8 cellular contexts compared by ENCODE assay signal in the genomic region with DNA sequence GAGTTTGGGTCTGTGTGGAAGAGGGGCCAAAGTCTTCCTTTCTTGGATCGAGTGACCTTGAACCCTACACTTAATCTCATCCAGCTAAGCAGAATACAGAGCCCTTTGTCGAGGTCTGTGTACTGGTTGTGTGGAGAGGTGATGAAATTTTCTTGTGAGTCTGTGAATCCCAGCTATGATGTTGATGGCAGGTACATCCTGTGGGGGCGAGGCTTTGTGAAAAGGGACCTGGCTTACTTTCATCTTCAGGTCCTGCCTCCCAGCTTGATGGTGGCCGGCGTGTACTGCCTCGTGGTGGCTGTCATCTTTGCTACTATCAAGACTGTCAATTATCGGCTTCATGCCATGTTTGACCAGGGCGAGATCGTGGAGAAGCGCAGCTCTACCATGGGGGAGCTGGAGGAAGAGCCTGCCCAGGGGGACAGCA. TPM values are rescaled to one million over a fixed set of nuclear protein-coding genes. Genes with fewer than 3 reads are reported as not detected.
A peak's percentile ranks its signal among the peaks of the same experiment; 100 is the strongest.
DNase-seq lines count a peak whose midpoint lies in the region; ATAC-seq, FAIRE-seq and TF ChIP-seq lines count a peak whose summit lies in the region.

No MANE protein-coding gene starts in this region.

- H3K9me3 ChIP-seq in HepG2 (ENCODE audit: low read length), result no peaks in the 10 kb centered on the region
- H3K9me3 ChIP-seq in testis, result no peaks in the 10 kb centered on the region

- TF ChIP-seq CTCF in HepG2 (CRISPR knock-in tag; IDR thresholded peaks at IDR 0.05) (no peak), testis (IDR thresholded peaks at IDR 0.05) (no peak)

- peak; percentile 88 for FAIRE-seq in HepG2 (lab: Jason Lieb, UNC)

- CTCF ChIA-PET in activated CD4-positive, alpha-beta T cell treated with anti-CD3 and anti-CD28 coated beads for 36 hours (lab: Charles Lee), result interaction anchor here (0.7 to 0.8 kb wide), 4 partner anchors 10 to 35 kb away, joined by 3 to 5 read pairs (median 3); partner anchors contain the start of gene SIPA1
- CTCF ChIA-PET in HepG2 (lab: Yijun Ruan, JAX; ENCODE audit: low intra/inter-chr PET ratio, low total read pairs), result no interaction called here

- WGBS in HepG2 (ENCODE audit: low lambda C conversion rate), result 10% methylated on average over 10 of the region's 10 CpGs
- 33 to 55% methylated on average over 10 of the region's 10 CpGs for WGBS in testis, 2 donors

- in situ Hi-C loops in HepG2 (cut with HindIII; ENCODE audit: extremely low pct_ligation_motif_present, low pct_unique_long_range_greater_than_20kb) (no loop called here), KBM-7 (cut with MboI; ENCODE audit: low pct_unique_long_range_greater_than_20kb, low sequenced_read_pairs) (no loop called here)

- TF ChIP-seq EP300 in HepG2 (IDR thresholded peaks at IDR 0.05; ENCODE audit: low read depth in 2 of 2, low read length in 2 of 2) (peak in 1 of 2 experiments; percentile 44; a peak in 1 of 4 replicates), HepG2 (CRISPR knock-in tag; IDR thresholded peaks at IDR 0.05; ENCODE audit: borderline replicate concordance) (no peak)

- peak overlapping the region; percentile 88 for H3K9ac ChIP-seq in HepG2 (ENCODE audit: insufficient read depth, low read depth, low read length)

- H3K27ac ChIP-seq in HepG2 (ENCODE audit: extremely low read length, insufficient read depth, low read length), result peak overlapping the region; percentile 92
- H3K27ac ChIP-seq in testis, result peak overlapping the region in 1 of 2 donors; percentile 78

- H3K36me3 ChIP-seq in HepG2 (replicated peaks in 1 of 2; ENCODE audit: control insufficient read depth in 1 of 2, insufficient read depth in 2 of 2, low read length in 2 of 2), result peaks cover 15 to 40% of the 10 kb centered on the region in 2 experiments; a peak in 4 of 5 replicates
- H3K36me3 ChIP-seq in testis (ENCODE audit: low read depth, missing control alignments), result no peaks in the 10 kb centered on the region

- TF ChIP-seq POLR2A in HepG2 (IDR thresholded peaks at IDR 0.05; ENCODE audit: insufficient read depth in 1 of 2, low read depth in 2 of 2, low read length in 2 of 2), result peak in 1 of 2 experiments; percentile 85; a peak in 2 of 4 replicates
- TF ChIP-seq POLR2A in testis (IDR thresholded peaks at IDR 0.05), result no peak

- H3K27me3 ChIP-seq in HepG2 (ENCODE audit: control insufficient read depth in 1 of 2, insufficient read depth in 2 of 2, low read length in 2 of 2) (no peaks in the 10 kb centered on the region; a peak in 1 of 5 replicates), testis (no peaks in the 10 kb centered on the region)

- DNase-seq in activated CD4-positive, alpha-beta T cell treated with anti-CD3 and anti-CD28 coated beads for 36 hours, result peak; percentile 60
- DNase-seq in activated CD4-positive, alpha-beta T cell treated with anti-CD3 and anti-CD28 coated beads for 4 hours, result no peak
- DNase-seq in activated naive CD8-positive, alpha-beta T cell treated with anti-CD3 and anti-CD28 coated beads, Interleukin-2, amount 10 ng/mL, durations not matched to agents 7 days and 5 days, result no peak
- DNase-seq in HepG2 (ENCODE audit: low spot score) (peak; percentile 92), testis (no peak), NCI-H1930 (lab: John Stamatoyannopoulos, UW) (no peak), KBM-7 (no peak), OCI-M1 (lab: John Stamatoyannopoulos, UW) (no peak)

- peak overlapping the region; percentile 90 for H3K27ac Mint-ChIP-seq in activated CD4-positive, alpha-beta T cell treated with anti-CD3 and anti-CD28 coated beads for 36 hours
- H3K27ac Mint-ChIP-seq in activated naive CD8-positive, alpha-beta T cell treated with anti-CD3 and anti-CD28 coated beads, Interleukin-2, amount 10 ng/mL, durations not matched to agents 7 days and 5 days, result peak overlapping the region; percentile 94

- peaks cover 21% of the 10 kb centered on the region; the same call in 1 of the 2 replicates for H4K20me1 ChIP-seq in HepG2 (ENCODE audit: insufficient read depth, low read length)

- H3K4me1 Mint-ChIP-seq in activated CD4-positive, alpha-beta T cell treated with anti-CD3 and anti-CD28 coated beads for 36 hours, result peaks cover 27% of the 10 kb centered on the region
- peaks cover 20% of the 10 kb centered on the region for H3K4me1 Mint-ChIP-seq in activated naive CD8-positive, alpha-beta T cell treated with anti-CD3 and anti-CD28 coated beads, Interleukin-2, amount 10 ng/mL, durations not matched to agents 7 days and 5 days

- H3K4me3 ChIP-seq in HepG2 (replicated peaks in 1 of 3; ENCODE audit: insufficient read depth in 1 of 3, low read depth in 2 of 3, low read length in 3 of 3) (peak overlapping the region; percentile 86 to 90 (median 87)), testis (peak overlapping the region; percentile 73 to 83)

- peaks cover 48% of the 10 kb centered on the region for H3K79me2 ChIP-seq in HepG2 (ENCODE audit: insufficient read depth, low read length)

- peak overlapping the region; percentile 93 for H3K4me3 Mint-ChIP-seq in activated CD4-positive, alpha-beta T cell treated with anti-CD3 and anti-CD28 coated beads for 36 hours
- peak overlapping the region; percentile 97 for H3K4me3 Mint-ChIP-seq in activated naive CD8-positive, alpha-beta T cell treated with anti-CD3 and anti-CD28 coated beads, Interleukin-2, amount 10 ng/mL, durations not matched to agents 7 days and 5 days

- BruUV-seq in HepG2 (replicated peaks; lab: Mats Ljungman, UMichigan), result no TSS peak

- H3K4me1 ChIP-seq in HepG2 (ENCODE audit: insufficient read depth, low read length), result peaks cover 34% of the 10 kb centered on the region
- H3K4me1 ChIP-seq in testis, result peaks cover 34% of the 10 kb centered on the region

- TF ChIP-seq RAD21 in HepG2 (CRISPR knock-in tag; IDR thresholded peaks at IDR 0.05), result no peak

- intact Hi-C loops in activated CD4-positive, alpha-beta T cell treated with anti-CD3 and anti-CD28 coated beads for 36 hours (cut with DNase I, micrococcal nuclease), result no loop called here
- intact Hi-C loops in HepG2 (cut with micrococcal nuclease; ENCODE audit: unreplicated experiment) (no loop called here), testis (cut with DNase I; ENCODE audit: low total_unique reads) (no loop called here)

- H3K36me3 Mint-ChIP-seq in activated CD4-positive, alpha-beta T cell treated with anti-CD3 and anti-CD28 coated beads for 36 hours (ENCODE audit: low read depth), result peaks cover 47% of the 10 kb centered on the region
- H3K36me3 Mint-ChIP-seq in activated naive CD8-positive, alpha-beta T cell treated with anti-CD3 and anti-CD28 coated beads, Interleukin-2, amount 10 ng/mL, durations not matched to agents 7 days and 5 days, result peaks cover 15% of the 10 kb centered on the region

- ATAC-seq in activated CD4-positive, alpha-beta T cell treated with anti-CD3 and anti-CD28 coated beads for 36 hours, result no peak
- ATAC-seq in activated naive CD8-positive, alpha-beta T cell treated with anti-CD3 and anti-CD28 coated beads, Interleukin-2, amount 10 ng/mL, durations not matched to agents 7 days and 5 days (ENCODE audit: low read depth), result no peak
- peak; percentile 7 for ATAC-seq in HepG2

- H2AFZ ChIP-seq in HepG2 (ENCODE audit: low read length), result no peak overlapping the region

- no peaks in the 10 kb centered on the region for H3K27me3 Mint-ChIP-seq in activated CD4-positive, alpha-beta T cell treated with anti-CD3 and anti-CD28 coated beads for 36 hours
- no peaks in the 10 kb centered on the region for H3K27me3 Mint-ChIP-seq in activated naive CD8-positive, alpha-beta T cell treated with anti-CD3 and anti-CD28 coated beads, Interleukin-2, amount 10 ng/mL, durations not matched to agents 7 days and 5 days

- H3K4me2 ChIP-seq in HepG2 (ENCODE audit: low read depth, low read length), result peak overlapping the region; percentile 77

- POLR2A ChIA-PET in activated CD4-positive, alpha-beta T cell treated with anti-CD3 and anti-CD28 coated beads for 36 hours (lab: Charles Lee), result no interaction called here
- POLR2A ChIA-PET in activated naive CD8-positive, alpha-beta T cell treated with anti-CD3 and anti-CD28 coated beads, Interleukin-2, amount 10 ng/mL, durations not matched to agents 7 days and 5 days (lab: Charles Lee), result interaction anchor here (0.7 to 4.6 kb wide), 9 partner anchors 9 to 242 kb away, joined by 3 to 25 read pairs (median 4); partner anchors contain the start of genes EHBP1L1, FAM89B and SIPA1
- POLR2A ChIA-PET in HepG2 (lab: Yijun Ruan, JAX), result interaction anchor here (0.6 to 2.7 kb wide), 27 partner anchors 10 to 451 kb away, joined by 3 to 45 read pairs (median 4); partner anchors contain the start of genes KAT5, MUS81, SIPA1 and TIGD3

- no peaks in the 10 kb centered on the region for H3K9me3 Mint-ChIP-seq in activated CD4-positive, alpha-beta T cell treated with anti-CD3 and anti-CD28 coated beads for 36 hours (ENCODE audit: low read depth)
- no peaks in the 10 kb centered on the region for H3K9me3 Mint-ChIP-seq in activated naive CD8-positive, alpha-beta T cell treated with anti-CD3 and anti-CD28 coated beads, Interleukin-2, amount 10 ng/mL, durations not matched to agents 7 days and 5 days

RNA-seq across cellular contexts. Expression of gene PCNX3, which starts 1.0 kb away (rescaled TPM):
- 10 to 100 TPM; 27.9 to 30.7 TPM for total RNA-seq in activated CD4-positive, alpha-beta T cell treated with anti-CD3 and anti-CD28 coated beads for 36 hours
- 10 to 100 TPM; 57.2 to 60.2 TPM for total RNA-seq in activated naive CD8-positive, alpha-beta T cell treated with anti-CD3 and anti-CD28 coated beads, Interleukin-2, amount 10 ng/mL, durations not matched to agents 7 days and 5 days
- 14.5 and 23.0 TPM in 2 replicates for total RNA-seq in HepG2 (2016; rRNA removed; fragmentation: Illumina TruSeq; extraction: Trizol)
- 8.5 and 8.7 TPM in 2 replicates for total RNA-seq in HepG2 (2016; cell fraction: cytosol; rRNA removed; fragmentation: Illumina TruSeq; extraction: Trizol; ENCODE audit: low read depth)
- 12.2 and 22.7 TPM in 2 replicates for total RNA-seq in HepG2 (2016; cell fraction: insoluble cytoplasmic fraction; rRNA removed; fragmentation: Illumina TruSeq; extraction: Trizol)
- total RNA-seq in HepG2 (2016; cell fraction: membrane; rRNA removed; fragmentation: Illumina TruSeq; extraction: Trizol), result 9.3 and 9.7 TPM in 2 replicates
- total RNA-seq in HepG2 (2016; cell fraction: nucleus; rRNA removed; fragmentation: Illumina TruSeq; extraction: Trizol), result 26.0 and 33.8 TPM in 2 replicates
- 16.2 and 23.1 TPM in 2 replicates for polyA plus RNA-seq in HepG2 (2011; rRNA removed)
- polyA plus RNA-seq in HepG2 (2011; cell fraction: cytosol; rRNA removed), result 12.7 and 17.1 TPM in 2 replicates
- 99.5 and 123 TPM in 2 replicates for polyA plus RNA-seq in HepG2 (2011; cell fraction: nucleus; rRNA removed)
- 14.4 and 24.5 TPM in 2 replicates for polyA plus RNA-seq in HepG2 (2012)
- 4.3 and 4.9 TPM in 2 replicates for polyA plus RNA-seq in HepG2 (2016; cell fraction: cytosol; fragmentation: Illumina TruSeq; extraction: Trizol; ENCODE audit: low read depth)
- polyA plus RNA-seq in HepG2 (2016; cell fraction: insoluble cytoplasmic fraction; fragmentation: Illumina TruSeq; extraction: Trizol; ENCODE audit: low read depth), result 14.3 and 21.7 TPM in 2 replicates
- polyA plus RNA-seq in HepG2 (2016; cell fraction: membrane; fragmentation: Illumina TruSeq; extraction: Trizol; ENCODE audit: low read depth), result 5.8 and 6.9 TPM in 2 replicates
- polyA plus RNA-seq in HepG2 (2016; cell fraction: nucleus; fragmentation: Illumina TruSeq; extraction: Trizol; ENCODE audit: insufficient read depth, low read depth), result 68.2 and 73.5 TPM in 2 replicates
- 35.6 and 67.6 TPM in 2 replicates for polyA minus RNA-seq in HepG2 (2011; rRNA and poly(A)+ RNA removed; ENCODE audit: low replicate concordance)
- polyA minus RNA-seq in HepG2 (2011; cell fraction: cytosol; rRNA and poly(A)+ RNA removed), result 23.3 and 27.8 TPM in 2 replicates
- 32.3 and 32.8 TPM in 2 replicates for polyA minus RNA-seq in HepG2 (2011; cell fraction: nucleus; rRNA and poly(A)+ RNA removed)
- total RNA-seq in testis, result 10 to 100 TPM; 78.4 to 87.6 TPM
- polyA plus RNA-seq in testis (ENCODE audit: insufficient read depth, low read depth, low replicate concordance), result 61.4 TPM

RNA-seq across cellular contexts. Expression of gene MAP3K11, which starts 2.6 kb away (rescaled TPM):
- 10 to 100 TPM; 47.4 to 54.3 TPM for total RNA-seq in activated CD4-positive, alpha-beta T cell treated with anti-CD3 and anti-CD28 coated beads for 36 hours
- 10 to 100 TPM; 69.9 to 73.1 TPM for total RNA-seq in activated naive CD8-positive, alpha-beta T cell treated with anti-CD3 and anti-CD28 coated beads, Interleukin-2, amount 10 ng/mL, durations not matched to agents 7 days and 5 days
- total RNA-seq in HepG2 (2016; rRNA removed; fragmentation: Illumina TruSeq; extraction: Trizol) (35.6 and 51.5 TPM in 2 replicates), testis (10 to 100 TPM; 68.4 to 75.7 TPM)
- 9.8 and 11.0 TPM in 2 replicates for total RNA-seq in HepG2 (2016; cell fraction: cytosol; rRNA removed; fragmentation: Illumina TruSeq; extraction: Trizol; ENCODE audit: low read depth)
- 28.4 and 51.3 TPM in 2 replicates for total RNA-seq in HepG2 (2016; cell fraction: insoluble cytoplasmic fraction; rRNA removed; fragmentation: Illumina TruSeq; extraction: Trizol)
- 23.9 and 24.4 TPM in 2 replicates for total RNA-seq in HepG2 (2016; cell fraction: membrane; rRNA removed; fragmentation: Illumina TruSeq; extraction: Trizol)
- 38.3 and 44.6 TPM in 2 replicates for total RNA-seq in HepG2 (2016; cell fraction: nucleus; rRNA removed; fragmentation: Illumina TruSeq; extraction: Trizol)
- polyA plus RNA-seq in HepG2 (2011; rRNA removed) (35.9 and 54.6 TPM in 2 replicates), testis (ENCODE audit: insufficient read depth, low read depth, low replicate concordance) (40.7 TPM)
- 29.9 and 43.3 TPM in 2 replicates for polyA plus RNA-seq in HepG2 (2011; cell fraction: cytosol; rRNA removed)
- polyA plus RNA-seq in HepG2 (2011; cell fraction: nucleus; rRNA removed), result 105 and 109 TPM in 2 replicates
- polyA plus RNA-seq in HepG2 (2012), result 41.6 and 47.6 TPM in 2 replicates
- 10.0 and 10.8 TPM in 2 replicates for polyA plus RNA-seq in HepG2 (2016; cell fraction: cytosol; fragmentation: Illumina TruSeq; extraction: Trizol; ENCODE audit: low read depth)
- polyA plus RNA-seq in HepG2 (2016; cell fraction: insoluble cytoplasmic fraction; fragmentation: Illumina TruSeq; extraction: Trizol; ENCODE audit: low read depth), result 43.2 and 55.5 TPM in 2 replicates
- polyA plus RNA-seq in HepG2 (2016; cell fraction: membrane; fragmentation: Illumina TruSeq; extraction: Trizol; ENCODE audit: low read depth), result 24.5 and 29.1 TPM in 2 replicates
- polyA plus RNA-seq in HepG2 (2016; cell fraction: nucleus; fragmentation: Illumina TruSeq; extraction: Trizol; ENCODE audit: insufficient read depth, low read depth), result 98.1 and 107 TPM in 2 replicates
- polyA minus RNA-seq in HepG2 (2011; rRNA and poly(A)+ RNA removed; ENCODE audit: low replicate concordance), result 59.8 and 117 TPM in 2 replicates
- 35.9 and 41.2 TPM in 2 replicates for polyA minus RNA-seq in HepG2 (2011; cell fraction: cytosol; rRNA and poly(A)+ RNA removed)
- 61.7 and 76.1 TPM in 2 replicates for polyA minus RNA-seq in HepG2 (2011; cell fraction: nucleus; rRNA and poly(A)+ RNA removed)

RNA-seq across cellular contexts. Expression of gene KCNK7, which starts 21.0 kb away (rescaled TPM):
- total RNA-seq in activated CD4-positive, alpha-beta T cell treated with anti-CD3 and anti-CD28 coated beads for 36 hours, result under 1 TPM; 0.27 to 0.37 TPM
- 1 to 10 TPM in 1 of 2 experiments, under 1 TPM in 1; 0.96 to 1.0 TPM for total RNA-seq in activated naive CD8-positive, alpha-beta T cell treated with anti-CD3 and anti-CD28 coated beads, Interleukin-2, amount 10 ng/mL, durations not matched to agents 7 days and 5 days
- total RNA-seq in HepG2 (2016; rRNA removed; fragmentation: Illumina TruSeq; extraction: Trizol) (not detected in 2 replicates), testis (1 to 10 TPM in 1 of 2 donors, under 1 TPM in 1; 0.99 to 2.5 TPM)
- total RNA-seq in HepG2 (2016; cell fraction: cytosol; rRNA removed; fragmentation: Illumina TruSeq; extraction: Trizol; ENCODE audit: low read depth), result not detected in 2 replicates
- total RNA-seq in HepG2 (2016; cell fraction: insoluble cytoplasmic fraction; rRNA removed; fragmentation: Illumina TruSeq; extraction: Trizol), result not detected in 2 replicates
- not detected in 2 replicates for total RNA-seq in HepG2 (2016; cell fraction: membrane; rRNA removed; fragmentation: Illumina TruSeq; extraction: Trizol)
- 1.2 TPM in 1 of 2 replicates, not detected in the other for total RNA-seq in HepG2 (2016; cell fraction: nucleus; rRNA removed; fragmentation: Illumina TruSeq; extraction: Trizol)
- polyA plus RNA-seq in HepG2 (2011; rRNA removed) (0.11 and 0.14 TPM in 2 replicates), testis (ENCODE audit: insufficient read depth, low read depth, low replicate concordance) (0.26 TPM)
- polyA plus RNA-seq in HepG2 (2011; cell fraction: cytosol; rRNA removed), result 0.04 TPM in 1 of 2 replicates, not detected in the other
- 0.69 and 0.97 TPM in 2 replicates for polyA plus RNA-seq in HepG2 (2011; cell fraction: nucleus; rRNA removed)
- polyA plus RNA-seq in HepG2 (2012), result 0.28 TPM in 1 of 2 replicates, not detected in the other
- not detected in 2 replicates for polyA plus RNA-seq in HepG2 (2016; cell fraction: cytosol; fragmentation: Illumina TruSeq; extraction: Trizol; ENCODE audit: low read depth)
- polyA plus RNA-seq in HepG2 (2016; cell fraction: insoluble cytoplasmic fraction; fragmentation: Illumina TruSeq; extraction: Trizol; ENCODE audit: low read depth), result not detected in 2 replicates
- polyA plus RNA-seq in HepG2 (2016; cell fraction: membrane; fragmentation: Illumina TruSeq; extraction: Trizol; ENCODE audit: low read depth), result not detected in 2 replicates
- 0.38 and 0.77 TPM in 2 replicates for polyA plus RNA-seq in HepG2 (2016; cell fraction: nucleus; fragmentation: Illumina TruSeq; extraction: Trizol; ENCODE audit: insufficient read depth, low read depth)
- polyA minus RNA-seq in HepG2 (2011; rRNA and poly(A)+ RNA removed; ENCODE audit: low replicate concordance), result 0.33 and 0.90 TPM in 2 replicates
- polyA minus RNA-seq in HepG2 (2011; cell fraction: cytosol; rRNA and poly(A)+ RNA removed), result not detected in 2 replicates
- 0.75 and 1.2 TPM in 2 replicates for polyA minus RNA-seq in HepG2 (2011; cell fraction: nucleus; rRNA and poly(A)+ RNA removed)

RNA-seq across cellular contexts. Expression of gene SIPA1, which starts 21.3 kb away (rescaled TPM):
- 100 to 1,000 TPM; 181 to 202 TPM for total RNA-seq in activated CD4-positive, alpha-beta T cell treated with anti-CD3 and anti-CD28 coated beads for 36 hours
- 100 to 1,000 TPM; 245 to 266 TPM for total RNA-seq in activated naive CD8-positive, alpha-beta T cell treated with anti-CD3 and anti-CD28 coated beads, Interleukin-2, amount 10 ng/mL, durations not matched to agents 7 days and 5 days
- total RNA-seq in HepG2 (2016; rRNA removed; fragmentation: Illumina TruSeq; extraction: Trizol), result 5.4 and 5.8 TPM in 2 replicates
- 2.4 and 2.5 TPM in 2 replicates for total RNA-seq in HepG2 (2016; cell fraction: cytosol; rRNA removed; fragmentation: Illumina TruSeq; extraction: Trizol; ENCODE audit: low read depth)
- 5.0 and 7.9 TPM in 2 replicates for total RNA-seq in HepG2 (2016; cell fraction: insoluble cytoplasmic fraction; rRNA removed; fragmentation: Illumina TruSeq; extraction: Trizol)
- total RNA-seq in HepG2 (2016; cell fraction: membrane; rRNA removed; fragmentation: Illumina TruSeq; extraction: Trizol), result 5.1 and 6.5 TPM in 2 replicates
- total RNA-seq in HepG2 (2016; cell fraction: nucleus; rRNA removed; fragmentation: Illumina TruSeq; extraction: Trizol), result 4.5 and 6.8 TPM in 2 replicates
- 7.7 and 9.1 TPM in 2 replicates for polyA plus RNA-seq in HepG2 (2011; rRNA removed)
- polyA plus RNA-seq in HepG2 (2011; cell fraction: cytosol; rRNA removed), result 4.1 and 8.2 TPM in 2 replicates
- 29.6 and 37.0 TPM in 2 replicates for polyA plus RNA-seq in HepG2 (2011; cell fraction: nucleus; rRNA removed)
- 4.6 and 5.8 TPM in 2 replicates for polyA plus RNA-seq in HepG2 (2012)
- polyA plus RNA-seq in HepG2 (2016; cell fraction: cytosol; fragmentation: Illumina TruSeq; extraction: Trizol; ENCODE audit: low read depth), result 2.6 and 2.8 TPM in 2 replicates
- 4.1 and 5.0 TPM in 2 replicates for polyA plus RNA-seq in HepG2 (2016; cell fraction: insoluble cytoplasmic fraction; fragmentation: Illumina TruSeq; extraction: Trizol; ENCODE audit: low read depth)
- polyA plus RNA-seq in HepG2 (2016; cell fraction: membrane; fragmentation: Illumina TruSeq; extraction: Trizol; ENCODE audit: low read depth), result 4.4 and 5.1 TPM in 2 replicates
- 10.2 and 11.1 TPM in 2 replicates for polyA plus RNA-seq in HepG2 (2016; cell fraction: nucleus; fragmentation: Illumina TruSeq; extraction: Trizol; ENCODE audit: insufficient read depth, low read depth)
- 33.6 and 36.0 TPM in 2 replicates for polyA minus RNA-seq in HepG2 (2011; rRNA and poly(A)+ RNA removed; ENCODE audit: low replicate concordance)
- polyA minus RNA-seq in HepG2 (2011; cell fraction: cytosol; rRNA and poly(A)+ RNA removed), result 9.0 and 11.6 TPM in 2 replicates
- 6.8 and 10.8 TPM in 2 replicates for polyA minus RNA-seq in HepG2 (2011; cell fraction: nucleus; rRNA and poly(A)+ RNA removed)
- total RNA-seq in testis, result 10 to 100 TPM; 15.2 to 23.5 TPM
- 29.0 TPM for polyA plus RNA-seq in testis (ENCODE audit: insufficient read depth, low read depth, low replicate concordance)

RNA-seq across cellular contexts. Expression of gene EHBP1L1, which starts 40.7 kb away (rescaled TPM):
- total RNA-seq in activated CD4-positive, alpha-beta T cell treated with anti-CD3 and anti-CD28 coated beads for 36 hours, result 10 to 100 TPM; 88.3 to 98.8 TPM
- total RNA-seq in activated naive CD8-positive, alpha-beta T cell treated with anti-CD3 and anti-CD28 coated beads, Interleukin-2, amount 10 ng/mL, durations not matched to agents 7 days and 5 days, result 100 to 1,000 TPM; 118 to 120 TPM
- 5.4 and 10.6 TPM in 2 replicates for total RNA-seq in HepG2 (2016; rRNA removed; fragmentation: Illumina TruSeq; extraction: Trizol)
- total RNA-seq in HepG2 (2016; cell fraction: cytosol; rRNA removed; fragmentation: Illumina TruSeq; extraction: Trizol; ENCODE audit: low read depth), result 2.5 and 2.6 TPM in 2 replicates
- total RNA-seq in HepG2 (2016; cell fraction: insoluble cytoplasmic fraction; rRNA removed; fragmentation: Illumina TruSeq; extraction: Trizol), result 3.9 and 9.7 TPM in 2 replicates
- 3.4 TPM in 2 replicates for total RNA-seq in HepG2 (2016; cell fraction: membrane; rRNA removed; fragmentation: Illumina TruSeq; extraction: Trizol)
- 7.8 and 8.4 TPM in 2 replicates for total RNA-seq in HepG2 (2016; cell fraction: nucleus; rRNA removed; fragmentation: Illumina TruSeq; extraction: Trizol)
- 8.3 and 14.4 TPM in 2 replicates for polyA plus RNA-seq in HepG2 (2011; rRNA removed)
- 7.1 and 10.0 TPM in 2 replicates for polyA plus RNA-seq in HepG2 (2011; cell fraction: cytosol; rRNA removed)
- polyA plus RNA-seq in HepG2 (2011; cell fraction: nucleus; rRNA removed), result 74.9 and 85.5 TPM in 2 replicates
- 9.8 and 10.7 TPM in 2 replicates for polyA plus RNA-seq in HepG2 (2012)
- polyA plus RNA-seq in HepG2 (2016; cell fraction: cytosol; fragmentation: Illumina TruSeq; extraction: Trizol; ENCODE audit: low read depth), result 0.58 and 0.94 TPM in 2 replicates
- polyA plus RNA-seq in HepG2 (2016; cell fraction: insoluble cytoplasmic fraction; fragmentation: Illumina TruSeq; extraction: Trizol; ENCODE audit: low read depth), result 4.6 and 5.1 TPM in 2 replicates
- polyA plus RNA-seq in HepG2 (2016; cell fraction: membrane; fragmentation: Illumina TruSeq; extraction: Trizol; ENCODE audit: low read depth), result 0.79 and 1.3 TPM in 2 replicates
- polyA plus RNA-seq in HepG2 (2016; cell fraction: nucleus; fragmentation: Illumina TruSeq; extraction: Trizol; ENCODE audit: insufficient read depth, low read depth), result 27.0 and 30.2 TPM in 2 replicates
- polyA minus RNA-seq in HepG2 (2011; rRNA and poly(A)+ RNA removed; ENCODE audit: low replicate concordance), result 23.3 and 45.1 TPM in 2 replicates
- 7.6 and 13.2 TPM in 2 replicates for polyA minus RNA-seq in HepG2 (2011; cell fraction: cytosol; rRNA and poly(A)+ RNA removed)
- polyA minus RNA-seq in HepG2 (2011; cell fraction: nucleus; rRNA and poly(A)+ RNA removed), result 6.4 and 11.8 TPM in 2 replicates
- 10 to 100 TPM; 51.0 to 66.8 TPM for total RNA-seq in testis
- polyA plus RNA-seq in testis (ENCODE audit: insufficient read depth, low read depth, low replicate concordance), result 20.5 TPM

Comparison
In these comparisons a context has a peak if more than half of its experiments do, and no peak if none do; other contexts are left out.
1. DNase-seq: peak in activated CD4-positive, alpha-beta T cell treated with anti-CD3 and anti-CD28 coated beads for 36 hours (single experiment) and HepG2 (single experiment); none in activated CD4-positive, alpha-beta T cell treated with anti-CD3 and anti-CD28 coated beads for 4 hours (0 of 2), activated naive CD8-positive, alpha-beta T cell treated with anti-CD3 and anti-CD28 coated beads, Interleukin-2, amount 10 ng/mL, durations not matched to agents 7 days and 5 days (single experiment), testis (single experiment), NCI-H1930 (0 of 2), KBM-7 (single experiment) and OCI-M1 (single experiment).